In genomic region chr12:89352492-89353187, GRCh38 we compare ENCODE assay signal across 8 cellular contexts. TPM values are rescaled to one million over a fixed set of nuclear protein-coding genes. Genes with fewer than 3 reads are reported as not detected.
DNase-seq lines count a peak whose midpoint lies in the region; ATAC-seq and TF ChIP-seq lines count a peak whose summit lies in the region.

DUSP6 (minus strand) TSS chr12:89352501; CDS start chr12:89352039, 462 bp downstream.

- TF ChIP-seq CTCF in BE2C (IDR thresholded peaks at IDR 0.05; ENCODE audit: low read depth, low read length), result no peak

- peak within 1 kb of the TSS; percentile 92; the same call in 1 of the 2 replicates for H2AFZ ChIP-seq in Karpas-422 (ENCODE audit: low read length)

- H3K9me3 ChIP-seq in BE2C, result no peaks in the 10 kb centered on the region
- no peaks in the 10 kb centered on the region for H3K9me3 ChIP-seq in Karpas-422 (ENCODE audit: low read length)
- no peaks in the 10 kb centered on the region for H3K9me3 ChIP-seq in mucosa of rectum (ENCODE audit: control insufficient read depth in 2 of 2, low read length in 2 of 2)

- H3K36me3 ChIP-seq in BE2C (no peaks in the 10 kb centered on the region), Karpas-422 (ENCODE audit: insufficient read depth, low read length) (peaks cover 9% of the 10 kb centered on the region; the same call in 1 of the 2 replicates), mucosa of rectum (ENCODE audit: control insufficient read depth in 2 of 2, insufficient read depth in 2 of 2, low read length in 2 of 2) (peaks cover 9 to 15% of the 10 kb centered on the region in 2 donors)

- peak; percentile 85 for DNase-seq in BE2C
- DNase-seq in Karpas-422, result peak; percentile 98
- peak; percentile 99 for DNase-seq in RKO (ENCODE audit: low spot score)
- DNase-seq in activated T-helper 1 cell treated with Interleukin-2 at 50 U/mL for 16 hours (ENCODE audit: low read depth), result peak; percentile 73
- peak; percentile 58 to 63 for DNase-seq in stimulated activated CD8-positive, alpha-beta memory T cell treated with anti-CD3 and anti-CD28 coated beads, Interleukin-4, amount 100 ng/mL, for 1 hour (ENCODE audit: low read depth in 2 of 2, low spot score in 1 of 2)

- H4K20me1 ChIP-seq in Karpas-422 (ENCODE audit: insufficient read depth, low read depth, low read length), result 0 out of 2 replicates have a peak, but pooled peaks cover 3% of the 10 kb centered on the region

- H3K9me2 ChIP-seq in Karpas-422 (replicated peaks; ENCODE audit: insufficient read depth, low read length), result no peaks in the 10 kb centered on the region

- H3K27me3 ChIP-seq in BE2C, result peaks cover 30% of the 10 kb centered on the region
- H3K27me3 ChIP-seq in Karpas-422 (ENCODE audit: low read length), result no peaks in the 10 kb centered on the region
- no peaks in the 10 kb centered on the region for H3K27me3 ChIP-seq in mucosa of rectum (ENCODE audit: control insufficient read depth in 2 of 2, insufficient read depth in 2 of 2, low read length in 2 of 2)

- H3K27ac ChIP-seq in Karpas-422 (ENCODE audit: low read length), result peak within 1 kb of the TSS; percentile 94
- peak within 1 kb of the TSS; percentile 100 for H3K27ac ChIP-seq in mucosa of rectum (ENCODE audit: low read depth in 2 of 2, low read length in 2 of 2)

- H3K4me1 ChIP-seq in BE2C (no peaks in the 10 kb centered on the region; the same call in 1 of the 2 replicates), Karpas-422 (ENCODE audit: low read length) (peaks cover 54% of the 10 kb centered on the region), mucosa of rectum (ENCODE audit: control insufficient read depth in 2 of 2, insufficient read depth in 2 of 2, low read length in 2 of 2) (peaks cover 36 to 47% of the 10 kb centered on the region in 2 donors)

- peak within 1 kb of the TSS; percentile 84 for H3K4me2 ChIP-seq in Karpas-422 (ENCODE audit: low read depth, low read length, poor library complexity, severe bottlenecking)

- ATAC-seq in GM19463 (IDR thresholded peaks at IDR 0.05; ENCODE audit: unreplicated experiment) (peak; percentile 41), esophagus mucosa (peak; percentile 86)

- H3K9ac ChIP-seq in Karpas-422 (ENCODE audit: low read length), result peak within 1 kb of the TSS; percentile 88
- H3K9ac ChIP-seq in mucosa of rectum (ENCODE audit: low read depth in 1 of 2, low read length in 2 of 2), result peak within 1 kb of the TSS; percentile 94 to 97

- H3K79me2 ChIP-seq in Karpas-422 (ENCODE audit: low read length), result peaks cover 38% of the 10 kb centered on the region

- H3K4me3 ChIP-seq in BE2C (ENCODE audit: low read depth, low read length) (peak within 1 kb of the TSS; percentile 69), Karpas-422 (ENCODE audit: low read length) (peak within 1 kb of the TSS; percentile 89), mucosa of rectum (ENCODE audit: low read length in 2 of 2) (peak within 1 kb of the TSS; percentile 96)

RNA-seq across cellular contexts. Expression of gene DUSP6, which starts in this region (rescaled TPM):
- polyA plus RNA-seq in BE2C (2012; ENCODE audit: insufficient read depth, insufficient read length, low read depth), result 14.1 TPM
- total RNA-seq in Karpas-422 (2014; rRNA removed; shearing (Covaris generic); ENCODE audit: low replicate concordance), result 67.2 and 109 TPM in 2 replicates
- total RNA-seq in esophagus mucosa, result 15.0 TPM

Comparison
In these comparisons a context has a peak if more than half of its experiments do, and no peak if none do; other contexts are left out.
1. Peak in every context shown above with its lines: DNase-seq, ATAC-seq, H3K4me3 ChIP-seq and H3K27ac ChIP-seq.